Comparison of ENCODE assay signal across 26 cellular contexts in the genomic region with DNA sequence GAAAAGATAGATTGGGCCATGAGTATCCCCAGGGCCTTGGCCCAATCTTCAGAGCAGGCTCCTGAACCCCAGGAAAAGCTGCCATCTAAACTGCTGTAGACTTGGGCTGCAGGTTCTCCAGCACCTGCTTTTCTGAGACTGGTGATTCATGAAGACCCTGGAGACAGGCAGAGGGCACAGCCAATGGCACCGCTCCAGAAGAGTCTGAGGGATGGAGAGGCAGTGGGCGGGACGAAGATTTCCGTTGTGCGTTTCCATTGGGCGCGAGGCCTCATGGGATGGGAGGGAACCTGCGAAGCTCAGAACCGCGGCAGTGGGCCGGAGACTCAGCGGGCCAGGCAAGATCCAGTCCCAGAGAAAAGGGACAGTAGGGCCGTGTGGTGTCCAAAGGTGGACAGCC.
"Had no signal": no experiment of that assay in that cellular context is flagged by ENCODE, and none has a peak within 500 bp of the region (broad histone marks: within the 10 kb centered on the region; RNA-seq: fewer than 3 reads in every experiment).

No MANE protein-coding gene starts in this region.

- H3K4me3 ChIP-seq: heart right ventricle, hepatocyte, left ventricle myocardium inferior, lung, mucosa of descending colon, pancreas, prostate gland, sigmoid colon, spleen, stomach, thoracic aorta, tibial artery, upper lobe of right lung had no signal

- DNase-seq: heart right ventricle; islet precursor cell; left ventricle myocardium inferior; midbrain; mucosa of descending colon; naive thymus-derived CD4-positive, alpha-beta T cell; nucleus accumbens; pancreas; posterior cingulate gyrus; retina; right cardiac atrium; sigmoid colon; small intestine; spleen; stimulated activated CD4-positive, alpha-beta T cell treated with anti-CD3 and anti-CD28 coated beads, Interleukin-4, amount 100 ng/mL, for 24 hours; stimulated activated naive CD4-positive, alpha-beta T cell treated with Interleukin-2 at 50 U/mL for 16 hours; stomach; tibial artery; trophoblast cell; upper lobe of right lung had no signal

- H3K79me2 ChIP-seq: hepatocyte had no signal

- H2AFZ ChIP-seq: hepatocyte had no signal

- H3K27me3 ChIP-seq: heart right ventricle, hepatocyte, pancreas, sigmoid colon, spleen, stomach, tibial artery, upper lobe of right lung had no signal

- H3K27ac ChIP-seq: heart right ventricle, hepatocyte, left ventricle myocardium inferior, pancreas, prostate gland, sigmoid colon, spleen, stomach, thoracic aorta, tibial artery, upper lobe of right lung had no signal

- H3K4me1 ChIP-seq: heart right ventricle, left ventricle myocardium inferior, pancreas, prostate gland, sigmoid colon, spleen, stomach, tibial artery, upper lobe of right lung had no signal

- H3K4me2 ChIP-seq: hepatocyte had no signal

- ATAC-seq: heart right ventricle; mucosa of descending colon; naive thymus-derived CD4-positive, alpha-beta T cell; natural killer cell treated with Interleukin-12 subunit alpha and Interleukin-12 subunit beta and Interleukin-15 and Interleukin-18, amount 100 ng/mL, for 72 hours; pancreas; right cardiac atrium; stimulated activated effector memory CD8-positive, alpha-beta T cell treated with anti-CD3 and anti-CD28 coated beads, Interleukin-12 subunit alpha, Interleukin-12 subunit beta, amount 100 ng/mL, for 72 hours had no signal

- H3K36me3 ChIP-seq: heart right ventricle, left ventricle myocardium inferior, pancreas, prostate gland, sigmoid colon, spleen, stomach, thoracic aorta, tibial artery, upper lobe of right lung had no signal

- H3K9me3 ChIP-seq: pancreas, prostate gland, thoracic aorta, upper lobe of right lung had no signal
